Comparison of ENCODE assay signal across 8 cellular contexts in genomic region chr1:92951141-92951582, GRCh38. TPM values are rescaled to one million over a fixed set of nuclear protein-coding genes. Genes with fewer than 3 reads are reported as not detected.
DNase-seq lines count a peak whose midpoint lies in the region; ATAC-seq and TF ChIP-seq lines count a peak whose summit lies in the region.

No MANE protein-coding gene starts in this region.

- peak; percentile 78 for DNase-seq in DMS53 (lab: John Stamatoyannopoulos, UW)
- no peak for DNase-seq in NCI-H2107 (lab: John Stamatoyannopoulos, UW)
- DNase-seq in NCI-H187 (lab: John Stamatoyannopoulos, UW) = no peak
- DNase-seq in NCI-H1694 treated with DMSO at 0.1 percent for 48 hours (lab: John Stamatoyannopoulos, UW) = no peak

- H3K27ac ChIP-seq in gastroesophageal sphincter = peak overlapping the region; percentile 58 to 72 (median 66)

- no peaks in the 10 kb centered on the region for H3K36me3 ChIP-seq in gastroesophageal sphincter

- TF ChIP-seq EP300 in gastroesophageal sphincter (IDR thresholded peaks at IDR 0.05) = no peak

- peak; percentile 52 for ATAC-seq in GM19035 (IDR thresholded peaks at IDR 0.05; ENCODE audit: unreplicated experiment)
- ATAC-seq in HG03108 (IDR thresholded peaks at IDR 0.05; ENCODE audit: unreplicated experiment) = peak; percentile 68
- peak; percentile 62 for ATAC-seq in SK-N-SH treated with all-trans-retinoic acid at 6 μM for 48 hours
- ATAC-seq in gastroesophageal sphincter = peak; percentile 71

- H3K9me3 ChIP-seq in gastroesophageal sphincter = no peaks in the 10 kb centered on the region

- H3K4me3 ChIP-seq in gastroesophageal sphincter = no peak overlapping the region

- no peak for TF ChIP-seq CTCF in gastroesophageal sphincter (IDR thresholded peaks at IDR 0.05)

- no peak for TF ChIP-seq POLR2A in gastroesophageal sphincter (IDR thresholded peaks at IDR 0.05)

- 61 to 67% methylated on average over 1 to 4 of the region's 4 CpGs for WGBS in gastroesophageal sphincter (ENCODE audit: low coverage in 1 of 2), 2 donors

- peaks cover 3 to 46% (median 6%) of the 10 kb centered on the region in 3 donors for H3K4me1 ChIP-seq in gastroesophageal sphincter

- H3K27me3 ChIP-seq in gastroesophageal sphincter = no peaks in the 10 kb centered on the region

TF ChIP-seq in SK-N-SH treated with all-trans-retinoic acid at 6 μM for 48 hours, 23 proteins besides CTCF, POLR2A, EP300 and RAD21:
- TF ChIP-seq GLIS3 (CRISPR knock-in tag; IDR thresholded peaks at IDR 0.05) = no peak
- TF ChIP-seq ZNF8 (CRISPR knock-in tag; IDR thresholded peaks at IDR 0.05) = no peak
- TF ChIP-seq ARNTL (CRISPR knock-in tag; IDR thresholded peaks at IDR 0.05; ENCODE audit: borderline replicate concordance, low read depth) = no peak
- TF ChIP-seq ZNF70 (CRISPR knock-in tag; IDR thresholded peaks at IDR 0.05) = no peak
- no peak for TF ChIP-seq PPARA (CRISPR knock-in tag; IDR thresholded peaks at IDR 0.05; ENCODE audit: borderline replicate concordance)
- no peak for TF ChIP-seq POU6F1 (CRISPR knock-in tag; IDR thresholded peaks at IDR 0.05; ENCODE audit: borderline replicate concordance, low read depth)
- no peak for TF ChIP-seq ZC3H10 (CRISPR knock-in tag; IDR thresholded peaks at IDR 0.05)
- TF ChIP-seq RARB (CRISPR knock-in tag; IDR thresholded peaks at IDR 0.05) = no peak
- no peak for TF ChIP-seq ESRRG (CRISPR knock-in tag; IDR thresholded peaks at IDR 0.05)
- TF ChIP-seq CREB5 (CRISPR knock-in tag; IDR thresholded peaks at IDR 0.05; ENCODE audit: low read depth) = no peak
- TF ChIP-seq TCF4 (CRISPR knock-in tag; IDR thresholded peaks at IDR 0.05; ENCODE audit: borderline replicate concordance) = no peak
- no peak for TF ChIP-seq CSDC2 (CRISPR knock-in tag; IDR thresholded peaks at IDR 0.05)
- TF ChIP-seq TOX (CRISPR knock-in tag; IDR thresholded peaks at IDR 0.05; ENCODE audit: borderline replicate concordance) = no peak
- no peak for TF ChIP-seq ZNF565 (CRISPR knock-in tag; conservative IDR thresholded peaks at IDR 0.05; ENCODE audit: low read depth)
- no peak for TF ChIP-seq SNAI2 (CRISPR knock-in tag; IDR thresholded peaks at IDR 0.05)
- no peak for TF ChIP-seq CSRNP3 (CRISPR knock-in tag; IDR thresholded peaks at IDR 0.05)
- no peak for TF ChIP-seq ZFP30 (CRISPR knock-in tag; IDR thresholded peaks at IDR 0.05)
- TF ChIP-seq OSR1 (CRISPR knock-in tag; IDR thresholded peaks at IDR 0.05) = no peak
- TF ChIP-seq PATZ1 (CRISPR knock-in tag; IDR thresholded peaks at IDR 0.05; ENCODE audit: borderline replicate concordance) = no peak
- no peak for TF ChIP-seq TSHZ2 (CRISPR knock-in tag; IDR thresholded peaks at IDR 0.05)

RNA-seq across cellular contexts. Expression of gene DIPK1A, which starts 10.1 kb away (rescaled TPM):
- 10 to 100 TPM; 10.2 to 39.2 (median 32.9) TPM for total RNA-seq in gastroesophageal sphincter
